6 cellular contexts compared by ENCODE assay signal in genomic region chr21:34352556-34352955, GRCh38. TPM values are rescaled to one million over a fixed set of nuclear protein-coding genes. Genes with fewer than 3 reads are reported as not detected.
"Had no signal": no experiment of that assay in that cellular context is flagged by ENCODE, and none has a peak within 500 bp of the region (broad histone marks: within the 10 kb centered on the region; RNA-seq: fewer than 3 reads in every experiment).

No MANE protein-coding gene starts in this region.

- H3K4me1 Mint-ChIP-seq: GM23338 had no signal

- H2AFZ ChIP-seq: GM23338 had no signal

- DNase-seq: H9, HCEC 1CT, IMR-90 had no signal

- H3K4me3 Mint-ChIP-seq: GM23338, H9 had no signal

- H3K4me3 ChIP-seq: GM23338 had no signal

- H3K4me2 ChIP-seq: GM23338 had no signal

- H3K27ac Mint-ChIP-seq: GM23338, H9 had no signal

- FAIRE-seq: H54, HTR-8/SVneo had no signal

RNA-seq across cellular contexts. Expression of gene KCNE2, which starts 11.2 kb away (rescaled TPM):
- total RNA-seq: H9, IMR-90 had no signal
- polyA plus RNA-seq: IMR-90 had no signal
